1 cellular context compared by ENCODE assay signal in genomic region chr12:114708598-114708997, GRCh38. TPM values are rescaled to one million over a fixed set of nuclear protein-coding genes. Genes with fewer than 3 reads are reported as not detected.
"Had no signal": no experiment of that assay in that cellular context is flagged by ENCODE, and none has a peak within 500 bp of the region (broad histone marks: within the 10 kb centered on the region; RNA-seq: fewer than 3 reads in every experiment).

No MANE protein-coding gene starts in this region.

RNA-seq across cellular contexts. Expression of gene TBX3, which starts 24.6 kb away (rescaled TPM):
- total RNA-seq: G401 had no signal
